In the genomic region with DNA sequence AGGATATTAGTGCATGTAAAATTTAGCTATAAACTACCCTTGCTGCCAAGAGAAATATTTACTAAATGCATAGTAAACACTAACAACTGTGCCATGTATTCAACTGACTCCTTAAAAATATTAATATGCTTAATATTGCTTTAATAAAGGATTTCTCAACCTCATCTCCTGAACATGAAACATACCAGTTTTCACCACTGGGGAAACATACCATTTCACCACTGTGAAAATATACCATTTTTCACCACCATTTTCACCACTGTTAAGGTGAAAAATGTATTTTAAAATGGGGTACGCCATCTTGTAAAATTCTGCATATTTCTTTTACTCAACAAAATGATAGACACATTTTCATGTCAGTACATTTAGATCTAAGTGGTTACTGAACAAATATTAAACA, we compare ENCODE assay signal across 14 cellular contexts. TPM values are rescaled to one million over a fixed set of nuclear protein-coding genes. Genes with fewer than 3 reads are reported as not detected.
DNase-seq lines count a peak whose midpoint lies in the region; ATAC-seq and TF ChIP-seq lines count a peak whose summit lies in the region.
"Had no signal": no experiment of that assay in that cellular context is flagged by ENCODE, and none has a peak within 500 bp of the region (broad histone marks: within the 10 kb centered on the region; RNA-seq: fewer than 3 reads in every experiment).

No MANE protein-coding gene starts in this region.

- WGBS in right cardiac atrium: 97% methylated on average over 1 of the region's 1 CpG

- CTCF ChIA-PET in activated CD8-positive, alpha-beta T cell treated with anti-CD3 and anti-CD28 coated beads for 36 hours (lab: Charles Lee): no interaction called here
- CTCF ChIA-PET in activated CD8-positive, alpha-beta T cell treated with anti-CD3 and anti-CD28 coated beads, Interleukin-2, amount 10 ng/mL, durations not matched to agents 7 days and 5 days (lab: Charles Lee): interaction anchor here (0.9 to 3.8 kb wide), 2 partner anchors 11 to 15 kb away, joined by 3 to 19 read pairs; no protein-coding TSS in a partner anchor

- no peaks in the 10 kb centered on the region for H3K9me2 ChIP-seq in OCI-LY1 (ENCODE audit: low read depth, low read length)

- H3K9me3 ChIP-seq in OCI-LY1 (ENCODE audit: low read length) (no peaks in the 10 kb centered on the region), endocrine pancreas (ENCODE audit: control insufficient read depth, low read length) (no peaks in the 10 kb centered on the region), osteoblast (ENCODE audit: low read depth, low read length) (no peaks in the 10 kb centered on the region), right cardiac atrium (ENCODE audit: control insufficient read depth, low read length) (no peaks in the 10 kb centered on the region)
- H3K9me3 ChIP-seq: lower lobe of right lung had no signal

- H3K4me1 ChIP-seq in OCI-LY1 (ENCODE audit: insufficient read depth, low read length, severe bottlenecking): peaks cover 87% of the 10 kb centered on the region
- peaks cover 65% of the 10 kb centered on the region for H3K4me1 ChIP-seq in endocrine pancreas (ENCODE audit: control insufficient read depth, insufficient read depth, low read length)
- peaks cover 57% of the 10 kb centered on the region for H3K4me1 ChIP-seq in osteoblast (ENCODE audit: insufficient read depth, low read length)
- H3K4me1 ChIP-seq in right cardiac atrium (ENCODE audit: control insufficient read depth, insufficient read depth, low read length): peaks cover 8% of the 10 kb centered on the region

- no peak for ATAC-seq in activated CD8-positive, alpha-beta T cell treated with anti-CD3 and anti-CD28 coated beads for 36 hours
- ATAC-seq in activated CD8-positive, alpha-beta T cell treated with anti-CD3 and anti-CD28 coated beads, Interleukin-2, amount 10 ng/mL, durations not matched to agents 7 days and 5 days: no peak
- ATAC-seq in GM21576 (IDR thresholded peaks at IDR 0.05; ENCODE audit: unreplicated experiment): no peak
- no peak for ATAC-seq in right cardiac atrium
- ATAC-seq in GM19452 (IDR thresholded peaks at IDR 0.05; ENCODE audit: unreplicated experiment): no peak
- ATAC-seq: lower lobe of right lung had no signal

- H3K79me2 ChIP-seq in OCI-LY1 (ENCODE audit: insufficient read depth, low read length) (peaks cover 90% of the 10 kb centered on the region), osteoblast (ENCODE audit: insufficient read depth, low read length) (peaks cover 97% of the 10 kb centered on the region)

- no peak overlapping the region for H3K27ac ChIP-seq in OCI-LY1 (ENCODE audit: low read depth, low read length, poor library complexity, severe bottlenecking)
- no peak overlapping the region for H3K27ac ChIP-seq in osteoblast (ENCODE audit: low read depth, low read length)
- H3K27ac ChIP-seq in right cardiac atrium (ENCODE audit: low read length): no peak overlapping the region
- H3K27ac ChIP-seq: lower lobe of right lung, WERI-Rb-1 had no signal

- H3K36me3 ChIP-seq in OCI-LY1 (ENCODE audit: insufficient read depth, low read length) (no peaks in the 10 kb centered on the region), endocrine pancreas (ENCODE audit: control insufficient read depth, insufficient read depth, low read length) (no peaks in the 10 kb centered on the region), osteoblast (ENCODE audit: insufficient read depth, low read length) (no peaks in the 10 kb centered on the region)
- H3K36me3 ChIP-seq: lower lobe of right lung had no signal

- peaks cover 67% of the 10 kb centered on the region for H3K4me1 Mint-ChIP-seq in activated CD8-positive, alpha-beta T cell treated with anti-CD3 and anti-CD28 coated beads for 36 hours (ENCODE audit: low read depth)
- H3K4me1 Mint-ChIP-seq in activated CD8-positive, alpha-beta T cell treated with anti-CD3 and anti-CD28 coated beads, Interleukin-2, amount 10 ng/mL, durations not matched to agents 7 days and 5 days (ENCODE audit: low read depth): peaks cover 69% of the 10 kb centered on the region

- H3K4me2 ChIP-seq in OCI-LY1 (ENCODE audit: low read length): peak overlapping the region; percentile 99
- H3K4me2 ChIP-seq in osteoblast (ENCODE audit: insufficient read depth, low read length): peak overlapping the region; percentile 46

- peaks cover 9% of the 10 kb centered on the region for H3K36me3 Mint-ChIP-seq in activated CD8-positive, alpha-beta T cell treated with anti-CD3 and anti-CD28 coated beads for 36 hours (ENCODE audit: low read depth)
- peaks cover 25% of the 10 kb centered on the region for H3K36me3 Mint-ChIP-seq in activated CD8-positive, alpha-beta T cell treated with anti-CD3 and anti-CD28 coated beads, Interleukin-2, amount 10 ng/mL, durations not matched to agents 7 days and 5 days (ENCODE audit: low read depth)

- H3K27me3 ChIP-seq in OCI-LY1 (ENCODE audit: insufficient read depth, low read length) (no peaks in the 10 kb centered on the region), endocrine pancreas (ENCODE audit: control insufficient read depth, insufficient read depth, low read length) (no peaks in the 10 kb centered on the region), osteoblast (ENCODE audit: insufficient read depth, low read length) (no peaks in the 10 kb centered on the region), right cardiac atrium (ENCODE audit: control insufficient read depth, insufficient read depth) (no peaks in the 10 kb centered on the region)

- H3K27me3 Mint-ChIP-seq in activated CD8-positive, alpha-beta T cell treated with anti-CD3 and anti-CD28 coated beads for 36 hours: no peaks in the 10 kb centered on the region
- no peaks in the 10 kb centered on the region for H3K27me3 Mint-ChIP-seq in activated CD8-positive, alpha-beta T cell treated with anti-CD3 and anti-CD28 coated beads, Interleukin-2, amount 10 ng/mL, durations not matched to agents 7 days and 5 days (ENCODE audit: low read depth)

- intact Hi-C loops in activated CD8-positive, alpha-beta T cell treated with anti-CD3 and anti-CD28 coated beads for 36 hours (cut with micrococcal nuclease): no loop called here
- intact Hi-C loops in right cardiac atrium (cut with DNase I): no loop called here

- H3K9me3 Mint-ChIP-seq in activated CD8-positive, alpha-beta T cell treated with anti-CD3 and anti-CD28 coated beads for 36 hours: no peaks in the 10 kb centered on the region
- no peaks in the 10 kb centered on the region for H3K9me3 Mint-ChIP-seq in activated CD8-positive, alpha-beta T cell treated with anti-CD3 and anti-CD28 coated beads, Interleukin-2, amount 10 ng/mL, durations not matched to agents 7 days and 5 days (ENCODE audit: insufficient read depth)

- no peak overlapping the region for H3K4me3 Mint-ChIP-seq in activated CD8-positive, alpha-beta T cell treated with anti-CD3 and anti-CD28 coated beads for 36 hours
- H3K4me3 Mint-ChIP-seq in activated CD8-positive, alpha-beta T cell treated with anti-CD3 and anti-CD28 coated beads, Interleukin-2, amount 10 ng/mL, durations not matched to agents 7 days and 5 days: no peak overlapping the region

- H4K20me1 ChIP-seq in OCI-LY1 (ENCODE audit: insufficient read depth, low read length) (peaks cover 5% of the 10 kb centered on the region; the same call in 1 of the 2 replicates), osteoblast (ENCODE audit: insufficient read depth, low read length) (peaks cover 78% of the 10 kb centered on the region)

- H3F3A ChIP-seq in OCI-LY1 (ENCODE audit: insufficient read depth, low read length): no peaks in the 10 kb centered on the region

- peak; percentile 38 for TF ChIP-seq CTCF in activated CD8-positive, alpha-beta T cell treated with anti-CD3 and anti-CD28 coated beads for 36 hours (IDR thresholded peaks at IDR 0.05)
- TF ChIP-seq CTCF in OCI-LY1 (IDR thresholded peaks at IDR 0.05; ENCODE audit: low read length): no peak
- peak; percentile 13 for TF ChIP-seq CTCF in osteoblast (IDR thresholded peaks at IDR 0.05; ENCODE audit: extremely low read depth, low read depth, low read length)

- H3K27ac Mint-ChIP-seq in activated CD8-positive, alpha-beta T cell treated with anti-CD3 and anti-CD28 coated beads for 36 hours: peak overlapping the region; percentile 13
- H3K27ac Mint-ChIP-seq in activated CD8-positive, alpha-beta T cell treated with anti-CD3 and anti-CD28 coated beads, Interleukin-2, amount 10 ng/mL, durations not matched to agents 7 days and 5 days: no peak overlapping the region

- H2AFZ ChIP-seq in OCI-LY1 (ENCODE audit: low read length): no peak overlapping the region
- no peak overlapping the region for H2AFZ ChIP-seq in osteoblast (ENCODE audit: low read length)

- POLR2A ChIA-PET in activated CD8-positive, alpha-beta T cell treated with anti-CD3 and anti-CD28 coated beads for 36 hours (lab: Charles Lee): interaction anchor here (0.9 kb wide), 1 partner anchor 11 kb away, joined by 4 read pairs; no protein-coding TSS in a partner anchor
- POLR2A ChIA-PET in activated CD8-positive, alpha-beta T cell treated with anti-CD3 and anti-CD28 coated beads, Interleukin-2, amount 10 ng/mL, durations not matched to agents 7 days and 5 days (lab: Charles Lee): interaction anchor here (0.6 kb wide), 1 partner anchor 63 kb away, joined by 3 read pairs; no protein-coding TSS in a partner anchor

- H3K4me3 ChIP-seq in OCI-LY1 (ENCODE audit: low read depth, low read length, poor library complexity, severe bottlenecking): no peak overlapping the region
- peak overlapping the region; percentile 88 for H3K4me3 ChIP-seq in endocrine pancreas (ENCODE audit: control insufficient read depth, insufficient read depth, low read length)
- no peak overlapping the region for H3K4me3 ChIP-seq in osteoblast (ENCODE audit: insufficient read depth, low read length)
- no peak overlapping the region for H3K4me3 ChIP-seq in right cardiac atrium (ENCODE audit: low read length)
- H3K4me3 ChIP-seq: lower lobe of right lung had no signal

- DNase-seq in activated CD8-positive, alpha-beta T cell treated with anti-CD3 and anti-CD28 coated beads for 36 hours: no peak
- DNase-seq in activated CD8-positive, alpha-beta T cell treated with anti-CD3 and anti-CD28 coated beads, Interleukin-2, amount 10 ng/mL, durations not matched to agents 7 days and 5 days: no peak
- DNase-seq in osteoblast (ENCODE audit: insufficient read length, low spot score, missing footprints) (no peak), right cardiac atrium (no peak)
- DNase-seq: activated CD8-positive, alpha-beta memory T cell treated with anti-CD3 and anti-CD28 coated beads, Interleukin-2, amount 50 U/mL, for 48 hours; aorta; effector CD8-positive, alpha-beta T cell; lower lobe of right lung; NCI-H1092 treated with DMSO at 0.1 percent for 48 hours; WERI-Rb-1 had no signal

- H3K9ac ChIP-seq in OCI-LY1 (ENCODE audit: low read length) (no peak overlapping the region), endocrine pancreas (ENCODE audit: control insufficient read depth, insufficient read depth, low read length) (no peak overlapping the region)

RNA-seq across cellular contexts. Expression of a gene that starts 4.5 kb away (rescaled TPM):
- 10 to 100 TPM; 54.3 to 55.5 TPM for total RNA-seq in activated CD8-positive, alpha-beta T cell treated with anti-CD3 and anti-CD28 coated beads for 36 hours
- total RNA-seq in activated CD8-positive, alpha-beta T cell treated with anti-CD3 and anti-CD28 coated beads, Interleukin-2, amount 10 ng/mL, durations not matched to agents 7 days and 5 days: 10 to 100 TPM; 56.7 to 68.2 TPM
- 30.0 and 30.1 TPM in 2 replicates for total RNA-seq in osteoblast
- 10 to 100 TPM; 45.3 to 57.3 (median 48.2) TPM for total RNA-seq in right cardiac atrium
- polyA plus RNA-seq in right cardiac atrium: 22.9 TPM
